In genomic region chr15:82210066-82210597, GRCh38 we compare ENCODE assay signal across 9 cellular contexts. TPM values are rescaled to one million over a fixed set of nuclear protein-coding genes. Genes with fewer than 3 reads are reported as not detected.
A peak's percentile ranks its signal among the peaks of the same experiment; 100 is the strongest.
DNase-seq lines count a peak whose midpoint lies in the region; ATAC-seq, FAIRE-seq and TF ChIP-seq lines count a peak whose summit lies in the region.
"Not testable (repeated sequence)": the region's sequence is repeated elsewhere in the genome, so short reads cannot be mapped to it uniquely, and the experiment has no call there.
"Had no signal": no experiment of that assay in that cellular context is flagged by ENCODE, and none has a peak within 500 bp of the region (broad histone marks: within the 10 kb centered on the region; RNA-seq: fewer than 3 reads in every experiment).

No MANE protein-coding gene starts in this region.

- H3K4me2 ChIP-seq in keratinocyte (ENCODE audit: control insufficient read depth, extremely low read depth, insufficient read depth, low read depth, low read length), result not testable (repeated sequence)

- H3K79me2 ChIP-seq in keratinocyte (ENCODE audit: control insufficient read depth, insufficient read depth, low read length), result not testable (repeated sequence)

- H3K9me1 ChIP-seq in keratinocyte (ENCODE audit: control insufficient read depth, extremely low read depth, insufficient read depth, low read length), result not testable (repeated sequence)

- DNase-seq in DMS 273 (lab: John Stamatoyannopoulos, UW; ENCODE audit: unreplicated experiment), result peak; percentile 88
- not testable (repeated sequence) for DNase-seq in H54 (ENCODE audit: insufficient read length, low spot score); keratinocyte (ENCODE audit: low read depth, low spot score)
- DNase-seq in MG63, result peak; percentile 5
- peak; percentile 4 for DNase-seq in T1000 (lab: John Stamatoyannopoulos, UW)
- peak; percentile 3 for DNase-seq in cerebellar cortex (ENCODE audit: low spot score)
- peak in 1 of 2 donors; percentile 3 for DNase-seq in foreskin keratinocyte
- peak; percentile 13 for DNase-seq in renal cortical epithelial cell (ENCODE audit: low read depth)

- FAIRE-seq in H54 (lab: Jason Lieb, UNC), result peak; percentile 99
- FAIRE-seq in keratinocyte (lab: Jason Lieb, UNC), result peak; percentile 90

- H2AFZ ChIP-seq in keratinocyte (ENCODE audit: control insufficient read depth, low read length), result not testable (repeated sequence)

- not testable (repeated sequence) for H3K9me3 ChIP-seq in MG63; keratinocyte (ENCODE audit: control insufficient read depth, low read depth, low read length)

- not testable (repeated sequence) for TF ChIP-seq POLR2A in H54 (IDR thresholded peaks at IDR 0.05; ENCODE audit: low read depth, low read length)

- ATAC-seq in foreskin keratinocyte, result peak; percentile 85

- not testable (repeated sequence) for TF ChIP-seq CTCF in foreskin keratinocyte (conservative IDR thresholded peaks at IDR 0.05); keratinocyte (optimal IDR thresholded peaks at IDR 0.05 in 1 of 3, IDR thresholded peaks at IDR 0.05 in 1 of 3, conservative IDR thresholded peaks at IDR 0.05 in 1 of 3; ENCODE audit: extremely low read depth in 1 of 3, insufficient read depth in 2 of 3, low read length in 3 of 3)

- H3K4me1 ChIP-seq in foreskin keratinocyte; keratinocyte (ENCODE audit: control insufficient read depth, extremely low read depth, insufficient read depth, low read length): not testable (repeated sequence)

- not testable (repeated sequence) for H4K20me1 ChIP-seq in keratinocyte (ENCODE audit: control insufficient read depth, extremely low read depth, insufficient read depth, low read length)

- not testable (repeated sequence) for H3K4me3 ChIP-seq in MG63; keratinocyte (ENCODE audit: control insufficient read depth in 2 of 3, extremely low read depth in 1 of 3, insufficient read depth in 2 of 3, low read depth in 1 of 3, low read length in 3 of 3)

- H3K27ac ChIP-seq in foreskin keratinocyte; keratinocyte (ENCODE audit: control insufficient read depth, insufficient read depth, low read length): not testable (repeated sequence)

- dilution Hi-C loops in keratinocyte (cut with MboI; ENCODE audit: extremely low pct_ligation_motif_present, low sequenced_read_pairs), result not testable (repeated sequence)

- H3K27me3 ChIP-seq in MG63; foreskin keratinocyte; keratinocyte (ENCODE audit: control insufficient read depth, extremely low read depth, insufficient read depth, low read length): not testable (repeated sequence)

- peaks cover 41% of the 10 kb centered on the region for H3K36me3 ChIP-seq in MG63
- not testable (repeated sequence) for H3K36me3 ChIP-seq in keratinocyte (ENCODE audit: control insufficient read depth in 2 of 2, extremely low read depth in 1 of 2, insufficient read depth in 2 of 2, low read length in 2 of 2)

- H3K9ac ChIP-seq in keratinocyte (ENCODE audit: control insufficient read depth, extremely low read depth, insufficient read depth, low read length), result not testable (repeated sequence)

RNA-seq across cellular contexts. Expression of gene EFL1, which starts 52.4 kb away (rescaled TPM):
- 18.2 and 18.7 TPM in 2 replicates for total RNA-seq in MG63 (2014; rRNA removed; shearing (Covaris generic); ENCODE audit: low replicate concordance)
- total RNA-seq in foreskin keratinocyte (32.6 and 33.6 TPM in 2 replicates), renal cortical epithelial cell (26.9 and 27.6 TPM in 2 replicates)
- polyA plus RNA-seq in foreskin keratinocyte (12.5 and 16.1 TPM in 2 replicates), keratinocyte (20.2 to 32.0 TPM (median 21.2 TPM) in 3 replicates)
- 35.3 TPM for polyA plus RNA-seq in keratinocyte (2011; ENCODE audit: low read depth)
- 13.4 and 25.2 TPM in 2 replicates for polyA plus RNA-seq in keratinocyte (2011; cell fraction: cytosol; rRNA removed)
- 20.8 and 25.3 TPM in 2 replicates for polyA plus RNA-seq in keratinocyte (2011; cell fraction: nucleus; rRNA removed)
- 15.2 and 16.4 TPM in 2 replicates for polyA plus RNA-seq in keratinocyte (2012; ENCODE audit: low replicate concordance)
- 17.2 to 39.5 TPM (median 22.1 TPM) in 3 replicates for polyA minus RNA-seq in keratinocyte
- polyA minus RNA-seq in keratinocyte (2011; cell fraction: cytosol; rRNA and poly(A)+ RNA removed), result 13.6 TPM
- polyA minus RNA-seq in keratinocyte (2011; cell fraction: nucleus; rRNA and poly(A)+ RNA removed), result 17.6 and 35.2 TPM in 2 replicates

RNA-seq across cellular contexts. Expression of gene SAXO2, which starts 52.5 kb away (rescaled TPM):
- 0.05 TPM in 1 of 2 replicates, not detected in the other for total RNA-seq in MG63 (2014; rRNA removed; shearing (Covaris generic); ENCODE audit: low replicate concordance)
- total RNA-seq in foreskin keratinocyte, result 1.2 and 1.7 TPM in 2 replicates
- polyA plus RNA-seq in foreskin keratinocyte, result 1.0 and 1.2 TPM in 2 replicates
- polyA plus RNA-seq in keratinocyte, result 2.2 TPM in 3 replicates
- 0.71 TPM for polyA plus RNA-seq in keratinocyte (2011; ENCODE audit: low read depth)
- 1.4 and 2.3 TPM in 2 replicates for polyA plus RNA-seq in keratinocyte (2011; cell fraction: cytosol; rRNA removed)
- 4.4 and 5.1 TPM in 2 replicates for polyA plus RNA-seq in keratinocyte (2011; cell fraction: nucleus; rRNA removed)
- polyA plus RNA-seq in keratinocyte (2012; ENCODE audit: low replicate concordance), result 1.4 and 2.1 TPM in 2 replicates
- polyA minus RNA-seq in keratinocyte, result 1.0 to 1.4 TPM in 2 of 3 replicates, not detected in the other
- polyA minus RNA-seq in keratinocyte (2011; cell fraction: cytosol; rRNA and poly(A)+ RNA removed), result not detected
- polyA minus RNA-seq in keratinocyte (2011; cell fraction: nucleus; rRNA and poly(A)+ RNA removed), result 0.84 and 4.0 TPM in 2 replicates
- under 0.01 and 2.3 TPM in 2 replicates for total RNA-seq in renal cortical epithelial cell
- total RNA-seq: activated T-helper 17 cell treated with anti-CD3 and anti-CD28 coated beads, Interleukin-2, amount 50 U/mL, for 72 hours had no signal
